ENCODE assay signal across 25 cellular contexts in the genomic region with DNA sequence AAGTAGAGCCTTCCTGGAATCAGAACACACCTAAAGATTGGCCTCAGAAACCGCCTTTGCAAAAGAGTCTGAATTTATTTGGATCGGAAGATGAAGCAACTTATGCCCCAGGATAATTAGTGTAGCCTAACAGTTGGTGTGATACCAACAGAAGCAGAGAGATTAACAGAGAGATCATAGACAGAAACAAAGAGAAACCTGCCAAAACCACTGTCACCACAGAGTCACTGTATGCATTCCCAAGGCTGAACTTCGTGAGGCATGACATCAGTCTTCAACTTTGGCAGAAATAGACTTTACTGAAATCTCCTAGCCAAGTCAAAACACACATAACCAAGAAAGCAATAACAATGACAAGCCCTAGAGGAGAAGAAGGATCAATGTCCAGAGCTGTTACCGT.
"Had no signal": no experiment of that assay in that cellular context is flagged by ENCODE, and none has a peak within 500 bp of the region (broad histone marks: within the 10 kb centered on the region; RNA-seq: fewer than 3 reads in every experiment).

No MANE protein-coding gene starts in this region.

- ATAC-seq: mucosa of descending colon; naive thymus-derived CD8-positive, alpha-beta T cell; pancreas; right cardiac atrium; sciatic nerve; stimulated activated effector memory CD8-positive, alpha-beta T cell treated with anti-CD3 and anti-CD28 coated beads, Interleukin-12 subunit alpha, Interleukin-12 subunit beta, amount 100 ng/mL, for 72 hours; upper lobe of right lung had no signal

- DNase-seq: islet precursor cell; left ventricle myocardium inferior; mesendoderm; midbrain; mucosa of descending colon; naive thymus-derived CD8-positive, alpha-beta T cell; nucleus accumbens; pancreas; posterior cingulate gyrus; retina; right cardiac atrium; small intestine; spleen; stimulated activated CD4-positive, alpha-beta T cell treated with anti-CD3 and anti-CD28 coated beads, Interleukin-4, amount 100 ng/mL, for 24 hours; stimulated activated naive CD4-positive, alpha-beta T cell; tibial artery; trophoblast cell; upper lobe of right lung had no signal

- H3K4me3 ChIP-seq: hepatocyte, left ventricle myocardium inferior, lung, mucosa of descending colon, pancreas, prostate gland, spleen, suprapubic skin, thoracic aorta, tibial artery, upper lobe of right lung had no signal
